In genomic region chr6:51675020-51675419, GRCh38 we compare ENCODE assay signal across 26 cellular contexts.
"Had no signal": no experiment of that assay in that cellular context is flagged by ENCODE, and none has a peak within 500 bp of the region (broad histone marks: within the 10 kb centered on the region; RNA-seq: fewer than 3 reads in every experiment).

No MANE protein-coding gene starts in this region.

- H3K27me3 ChIP-seq: esophagus muscularis mucosa, foreskin keratinocyte, gastroesophageal sphincter, heart left ventricle, hepatocyte, pancreas, suprapubic skin, transverse colon, upper lobe of right lung, uterus had no signal

- H3K36me3 ChIP-seq: esophagus muscularis mucosa, gastroesophageal sphincter, heart left ventricle, pancreas, suprapubic skin, transverse colon, upper lobe of right lung, uterus had no signal

- H3K4me1 ChIP-seq: upper lobe of right lung, uterus had no signal

- H3K4me3 ChIP-seq: esophagus muscularis mucosa, gastroesophageal sphincter, heart left ventricle, hepatocyte, lung, mucosa of descending colon, pancreas, smooth muscle cell, suprapubic skin, transverse colon, upper lobe of right lung, uterus had no signal

- DNase-seq: effector CD8-positive, alpha-beta T cell; foreskin keratinocyte; heart left ventricle; kidney; mucosa of descending colon; naive B cell; nucleus accumbens; pancreas; stimulated activated CD4-positive, alpha-beta T cell treated with anti-CD3 and anti-CD28 coated beads, Interleukin-12 subunit alpha, Interleukin-12 subunit beta, amount 100 ng/mL, for 4 hours; stimulated activated CD4-positive, alpha-beta T cell treated with anti-CD3 and anti-CD28 coated beads, Interleukin-1b, Interleukin-23, amount 100 ng/mL, for 48 hours; stimulated activated CD4-positive, alpha-beta T cell treated with anti-CD3 and anti-CD28 coated beads, Interleukin-4, amount 100 ng/mL, for 1 hour; stimulated activated CD8-positive, alpha-beta memory T cell treated with anti-CD3 and anti-CD28 coated beads, Interleukin-4, amount 100 ng/mL, for 48 hours; stimulated activated naive CD4-positive, alpha-beta T cell; stimulated activated naive CD8-positive, alpha-beta T cell treated with anti-CD3 and anti-CD28 coated beads, Interleukin-15, amount 100 ng/mL, for 72 hours; transverse colon; upper lobe of right lung; uterus had no signal

- H2AFZ ChIP-seq: hepatocyte had no signal

- H3K79me2 ChIP-seq: hepatocyte had no signal

- H3K4me2 ChIP-seq: smooth muscle cell had no signal

- H3K27ac ChIP-seq: esophagus muscularis mucosa, foreskin keratinocyte, gastroesophageal sphincter, heart left ventricle, hepatocyte, pancreas, suprapubic skin, transverse colon, upper lobe of right lung, uterus had no signal

- H3K9me3 ChIP-seq: esophagus muscularis mucosa, gastroesophageal sphincter, heart left ventricle, mucosa of descending colon, pancreas, suprapubic skin, transverse colon, upper lobe of right lung, uterus had no signal

- ATAC-seq: foreskin keratinocyte; gastroesophageal sphincter; left lobe of liver; mucosa of descending colon; natural killer cell treated with Interleukin-12 subunit alpha and Interleukin-12 subunit beta and Interleukin-15 and Interleukin-18, amount 100 ng/mL, for 72 hours; pancreas; sciatic nerve; stimulated activated naive CD8-positive, alpha-beta T cell treated with anti-CD3 and anti-CD28 coated beads, Interleukin-15, amount 100 ng/mL, for 72 hours; upper lobe of right lung had no signal
